1 cellular context compared by ENCODE assay signal in the genomic region with DNA sequence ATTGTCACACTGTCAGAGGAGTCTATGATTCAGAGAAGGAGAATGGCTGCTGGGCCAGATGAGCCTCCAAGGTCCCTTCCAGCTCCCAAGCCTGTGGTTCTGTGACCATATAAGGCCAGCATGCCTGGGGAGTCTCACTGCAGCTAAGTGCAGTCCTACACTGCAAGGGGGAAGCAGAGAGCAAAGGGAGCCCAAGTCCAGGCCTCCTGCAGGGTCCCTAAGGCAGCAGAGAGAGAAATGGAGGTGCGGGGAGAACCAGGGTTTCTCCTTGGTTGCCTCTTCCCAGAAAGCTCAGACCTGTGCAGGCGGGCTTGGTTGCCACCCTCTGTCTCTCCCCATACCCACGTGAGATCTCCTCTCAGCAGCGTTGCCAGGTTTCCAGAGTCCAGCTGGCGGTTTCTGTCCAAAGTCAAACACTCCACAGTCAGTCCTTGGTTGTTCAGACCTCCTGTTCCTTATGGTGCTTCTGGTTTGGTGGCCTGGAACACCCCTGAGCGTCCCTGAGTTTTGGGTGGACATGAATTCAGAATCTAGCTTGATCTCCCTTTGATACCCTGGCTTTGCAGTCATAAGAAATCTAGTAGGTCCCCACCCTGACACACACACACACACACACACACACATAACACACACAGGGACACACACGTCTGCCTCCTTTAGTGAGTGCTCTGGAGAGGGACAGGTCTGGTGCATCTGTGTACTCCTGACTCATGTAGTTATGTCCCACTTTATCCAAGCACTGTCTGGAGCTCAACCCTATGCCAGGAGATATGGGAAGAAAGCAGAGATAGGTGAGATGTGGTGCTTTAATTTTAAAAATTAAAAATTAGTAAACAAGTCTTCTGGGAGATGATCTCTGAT.
TF ChIP-seq lines count a peak whose summit lies in the region.

No MANE protein-coding gene starts in this region.

TF ChIP-seq in HCT116, 20 proteins besides CTCF, POLR2A, EP300 and RAD21 (continued from another document):
- TF ChIP-seq, protein P1, sequence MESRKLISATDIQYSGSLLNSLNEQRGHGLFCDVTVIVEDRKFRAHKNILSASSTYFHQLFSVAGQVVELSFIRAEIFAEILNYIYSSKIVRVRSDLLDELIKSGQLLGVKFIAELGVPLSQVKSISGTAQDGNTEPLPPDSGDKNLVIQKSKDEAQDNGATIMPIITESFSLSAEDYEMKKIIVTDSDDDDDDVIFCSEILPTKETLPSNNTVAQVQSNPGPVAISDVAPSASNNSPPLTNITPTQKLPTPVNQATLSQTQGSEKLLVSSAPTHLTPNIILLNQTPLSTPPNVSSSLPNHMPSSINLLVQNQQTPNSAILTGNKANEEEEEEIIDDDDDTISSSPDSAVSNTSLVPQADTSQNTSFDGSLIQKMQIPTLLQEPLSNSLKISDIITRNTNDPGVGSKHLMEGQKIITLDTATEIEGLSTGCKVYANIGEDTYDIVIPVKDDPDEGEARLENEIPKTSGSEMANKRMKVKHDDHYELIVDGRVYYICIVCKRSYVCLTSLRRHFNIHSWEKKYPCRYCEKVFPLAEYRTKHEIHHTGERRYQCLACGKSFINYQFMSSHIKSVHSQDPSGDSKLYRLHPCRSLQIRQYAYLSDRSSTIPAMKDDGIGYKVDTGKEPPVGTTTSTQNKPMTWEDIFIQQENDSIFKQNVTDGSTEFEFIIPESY (IDR thresholded peaks at IDR 0.05; ENCODE audit: extremely low read depth, insufficient replicate concordance, low read length), result no peak
- TF ChIP-seq JUND (IDR thresholded peaks at IDR 0.05) (no peak), FOSL1 (IDR thresholded peaks at IDR 0.05; ENCODE audit: low read depth) (no peak), EZH2phosphoT487 (IDR thresholded peaks at IDR 0.05; ENCODE audit: borderline replicate concordance) (no peak), ZFX (IDR thresholded peaks at IDR 0.05) (no peak), SRF (IDR thresholded peaks at IDR 0.05; ENCODE audit: low read depth) (no peak)
